In the genomic region with DNA sequence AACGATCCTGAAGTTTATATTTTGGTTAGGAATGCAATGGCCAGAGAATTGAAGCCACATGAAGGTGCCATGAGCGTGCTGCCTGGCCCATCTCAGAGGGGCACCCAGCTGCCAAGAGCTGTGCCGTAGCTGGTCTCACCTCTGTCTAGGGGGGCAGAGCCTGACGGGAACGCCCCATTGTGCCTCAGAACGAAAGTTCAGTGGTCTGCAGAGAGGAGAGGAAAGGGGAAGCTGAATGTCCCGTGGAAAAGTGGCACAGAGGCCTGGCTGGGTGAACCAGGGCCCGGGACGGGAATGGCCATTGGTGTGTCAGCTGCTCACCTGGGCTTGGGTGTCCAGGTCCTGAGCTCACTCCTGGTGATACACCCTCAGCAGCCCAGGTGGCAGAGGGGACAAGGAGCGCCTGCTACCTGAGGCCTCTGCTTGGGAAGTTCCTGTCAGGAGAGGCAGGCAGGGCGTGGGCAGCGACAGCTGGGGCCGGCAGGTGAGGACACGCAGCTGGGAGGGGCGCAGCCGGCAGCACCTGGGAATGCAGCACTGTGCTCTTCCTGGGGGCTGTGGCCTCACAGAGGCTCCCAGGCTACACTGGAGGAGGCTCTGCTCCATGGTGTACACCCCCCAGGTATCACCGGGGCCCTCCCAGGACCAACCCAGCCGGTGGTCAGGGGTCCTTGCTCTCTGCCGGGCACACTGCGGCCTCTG, we compare ENCODE assay signal across 15 cellular contexts.
A peak's percentile ranks its signal among the peaks of the same experiment; 100 is the strongest.
DNase-seq lines count a peak whose midpoint lies in the region; ATAC-seq, FAIRE-seq and TF ChIP-seq lines count a peak whose summit lies in the region.
"Had no signal": no experiment of that assay in that cellular context is flagged by ENCODE, and none has a peak within 500 bp of the region (broad histone marks: within the 10 kb centered on the region; RNA-seq: fewer than 3 reads in every experiment).

No MANE protein-coding gene starts in this region.

- H4K20me1 ChIP-seq in astrocyte (ENCODE audit: insufficient read depth, low read length): peaks cover 20% of the 10 kb centered on the region

- H3K27ac Mint-ChIP-seq in astrocyte (ENCODE audit: unreplicated experiment) (peak overlapping the region; percentile 77), HFFc6 (no peak overlapping the region)
- H3K27ac Mint-ChIP-seq: activated naive CD8-positive, alpha-beta T cell treated with anti-CD3 and anti-CD28 coated beads for 36 hours had no signal

- no peaks in the 10 kb centered on the region for H3K9me3 ChIP-seq in astrocyte (ENCODE audit: insufficient read depth, low read depth, low read length)
- H3K9me3 ChIP-seq in thymus (ENCODE audit: control insufficient read depth): no peaks in the 10 kb centered on the region
- H3K9me3 ChIP-seq: A549, ovary, Peyer's patch, upper lobe of left lung had no signal

- H3K4me1 Mint-ChIP-seq in astrocyte (ENCODE audit: low read depth, unreplicated experiment): peaks cover 10% of the 10 kb centered on the region
- peaks cover 15% of the 10 kb centered on the region for H3K4me1 Mint-ChIP-seq in HFFc6 (ENCODE audit: low read depth)

- H3K36me3 ChIP-seq in astrocyte (ENCODE audit: insufficient read depth, low read length) (no peaks in the 10 kb centered on the region), thymus (ENCODE audit: control insufficient read depth, insufficient read depth) (no peaks in the 10 kb centered on the region)
- H3K36me3 ChIP-seq: ovary, Peyer's patch, upper lobe of left lung had no signal

- no peak overlapping the region for H3K4me2 ChIP-seq in astrocyte (ENCODE audit: low read length)
- H3K4me2 ChIP-seq: A549 had no signal

- H3K4me3 ChIP-seq in astrocyte (ENCODE audit: insufficient read depth, low read depth, low read length) (no peak overlapping the region), thymus (ENCODE audit: low read length) (no peak overlapping the region)
- H3K4me3 ChIP-seq: A549, ovary, Peyer's patch, upper lobe of left lung had no signal

- peak; percentile 67 for ATAC-seq in HG03469 (IDR thresholded peaks at IDR 0.05; ENCODE audit: unreplicated experiment)
- ATAC-seq: A549 had no signal

- H3K27ac ChIP-seq in astrocyte (ENCODE audit: low read depth, low read length): no peak overlapping the region
- peak overlapping the region; percentile 58 for H3K27ac ChIP-seq in thymus (ENCODE audit: low read depth)
- H3K27ac ChIP-seq: A549, ovary, Peyer's patch, upper lobe of left lung had no signal

- H3K9me3 Mint-ChIP-seq in astrocyte (ENCODE audit: unreplicated experiment) (no peaks in the 10 kb centered on the region), HFFc6 (no peaks in the 10 kb centered on the region)
- H3K9me3 Mint-ChIP-seq: activated naive CD8-positive, alpha-beta T cell treated with anti-CD3 and anti-CD28 coated beads for 36 hours had no signal

- H3K27me3 ChIP-seq in astrocyte (ENCODE audit: insufficient read depth, low read length): no peaks in the 10 kb centered on the region
- H3K27me3 ChIP-seq in thymus (ENCODE audit: control insufficient read depth, insufficient read depth): no peaks in the 10 kb centered on the region
- H3K27me3 ChIP-seq: ovary, Peyer's patch, upper lobe of left lung had no signal

- no peak overlapping the region for H2AFZ ChIP-seq in astrocyte (ENCODE audit: low read depth, low read length)

- DNase-seq in NCI-H345 (lab: John Stamatoyannopoulos, UW) (peak; percentile 19), NCI-H345 treated with DMSO at 0.1 percent for 48 hours (lab: John Stamatoyannopoulos, UW; ENCODE audit: unreplicated experiment) (no peak), astrocyte (ENCODE audit: low read depth) (no peak), HTR-8/SVneo (ENCODE audit: insufficient read length, low spot score) (no peak), amniotic stem cell (lab: John Stamatoyannopoulos, UW) (no peak), HFFc6 (no peak)
- DNase-seq: activated naive CD8-positive, alpha-beta T cell treated with anti-CD3 and anti-CD28 coated beads for 36 hours; midbrain; NCI-H2029; ovary; Peyer's patch; upper lobe of left lung had no signal

- TF ChIP-seq CTCF in astrocyte (IDR thresholded peaks at IDR 0.05; ENCODE audit: insufficient read depth, low read depth, low read length) (no peak), HFFc6 (IDR thresholded peaks at IDR 0.05) (no peak)

- H3K79me2 ChIP-seq in astrocyte (ENCODE audit: insufficient read depth, low read length): no peaks in the 10 kb centered on the region

- H3K9ac ChIP-seq in astrocyte (ENCODE audit: low read length): no peak overlapping the region

- no peak overlapping the region for H3K4me3 Mint-ChIP-seq in astrocyte (ENCODE audit: unreplicated experiment)
- no peak overlapping the region for H3K4me3 Mint-ChIP-seq in HFFc6
- H3K4me3 Mint-ChIP-seq: activated naive CD8-positive, alpha-beta T cell treated with anti-CD3 and anti-CD28 coated beads for 36 hours had no signal

- H3K36me3 Mint-ChIP-seq in astrocyte (ENCODE audit: low read depth, unreplicated experiment) (peaks cover 7% of the 10 kb centered on the region), HFFc6 (ENCODE audit: low read depth) (no peaks in the 10 kb centered on the region)
- H3K36me3 Mint-ChIP-seq: activated naive CD8-positive, alpha-beta T cell treated with anti-CD3 and anti-CD28 coated beads for 36 hours had no signal

- H3K4me1 ChIP-seq in astrocyte (ENCODE audit: insufficient read depth, low read length): no peaks in the 10 kb centered on the region
- no peaks in the 10 kb centered on the region for H3K4me1 ChIP-seq in thymus (ENCODE audit: control insufficient read depth, insufficient read depth, low read length)
- H3K4me1 ChIP-seq: A549, Peyer's patch, upper lobe of left lung had no signal

- no peak for FAIRE-seq in astrocyte (lab: Jason Lieb, UNC)
- no peak for FAIRE-seq in HTR-8/SVneo (lab: Jason Lieb, UNC)
- FAIRE-seq: A549 had no signal

- 84% methylated on average over 20 of the region's 20 CpGs for WGBS in thymus

- H3K27me3 Mint-ChIP-seq in astrocyte (ENCODE audit: low read depth, unreplicated experiment) (no peaks in the 10 kb centered on the region), HFFc6 (ENCODE audit: insufficient read depth) (peaks cover 37% of the 10 kb centered on the region)
